ENCODE assay signal across 1 cellular context in the genomic region with DNA sequence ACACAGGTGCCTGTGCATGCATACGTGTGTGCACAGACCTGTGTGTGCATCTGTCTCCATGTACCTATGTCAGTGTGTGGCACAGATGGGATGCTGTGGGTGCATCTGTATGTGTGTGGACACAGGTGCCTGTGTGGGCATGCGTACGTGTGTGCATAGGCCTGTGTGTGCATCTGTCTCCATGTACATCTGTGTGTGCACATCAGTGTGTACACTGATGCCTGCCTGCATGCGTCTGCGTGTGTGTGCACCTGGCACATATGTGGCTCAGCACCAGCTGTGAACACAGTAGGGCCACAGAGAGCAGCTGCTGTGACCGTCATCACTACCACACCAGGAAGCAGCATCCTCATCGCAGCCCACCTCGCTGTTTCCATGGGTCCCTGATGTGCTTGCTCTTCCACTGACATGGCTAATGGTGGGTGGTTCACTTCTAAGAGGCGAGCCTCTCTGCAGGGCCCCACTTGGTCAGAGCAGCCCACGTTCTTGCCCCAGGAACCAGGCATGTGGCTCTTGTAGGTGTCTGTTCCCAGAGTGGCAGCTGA.
TF ChIP-seq lines count a peak whose summit lies in the region.

No MANE protein-coding gene starts in this region.

TF ChIP-seq in GM23338, 12 proteins besides CTCF, POLR2A, EP300 and RAD21:
- TF ChIP-seq STAT1 (IDR thresholded peaks at IDR 0.05; ENCODE audit: unreplicated experiment) (no peak), EZH2phosphoT487 (IDR thresholded peaks at IDR 0.05; ENCODE audit: unreplicated experiment) (no peak), ZNF114 (CRISPR knock-in tag; IDR thresholded peaks at IDR 0.05) (no peak), POLR2AphosphoS5 (IDR thresholded peaks at IDR 0.05; ENCODE audit: low read depth) (no peak), EZH2 (IDR thresholded peaks at IDR 0.05; ENCODE audit: low read depth, unreplicated experiment) (no peak), ZNF331 (CRISPR knock-in tag; IDR thresholded peaks at IDR 0.05; ENCODE audit: low read depth) (no peak), JUNB (IDR thresholded peaks at IDR 0.05; ENCODE audit: unreplicated experiment) (no peak)
- TF ChIP-seq, protein P1, sequence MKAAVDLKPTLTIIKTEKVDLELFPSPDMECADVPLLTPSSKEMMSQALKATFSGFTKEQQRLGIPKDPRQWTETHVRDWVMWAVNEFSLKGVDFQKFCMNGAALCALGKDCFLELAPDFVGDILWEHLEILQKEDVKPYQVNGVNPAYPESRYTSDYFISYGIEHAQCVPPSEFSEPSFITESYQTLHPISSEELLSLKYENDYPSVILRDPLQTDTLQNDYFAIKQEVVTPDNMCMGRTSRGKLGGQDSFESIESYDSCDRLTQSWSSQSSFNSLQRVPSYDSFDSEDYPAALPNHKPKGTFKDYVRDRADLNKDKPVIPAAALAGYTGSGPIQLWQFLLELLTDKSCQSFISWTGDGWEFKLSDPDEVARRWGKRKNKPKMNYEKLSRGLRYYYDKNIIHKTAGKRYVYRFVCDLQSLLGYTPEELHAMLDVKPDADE (IDR thresholded peaks at IDR 0.05): no peak
